Comparison of ENCODE assay signal across 10 cellular contexts in genomic region chr22:26169312-26170111, GRCh38. TPM values are rescaled to one million over a fixed set of nuclear protein-coding genes. Genes with fewer than 3 reads are reported as not detected.
DNase-seq lines count a peak whose midpoint lies in the region; ATAC-seq and TF ChIP-seq lines count a peak whose summit lies in the region.
"Had no signal": no experiment of that assay in that cellular context is flagged by ENCODE, and none has a peak within 500 bp of the region (broad histone marks: within the 10 kb centered on the region; RNA-seq: fewer than 3 reads in every experiment).

TSS of gene SEZ6L (plus strand) at chr22:26169462. CDS start at chr22:26169670, 208 bp downstream.

- H3K27ac Mint-ChIP-seq in Calu3 (ENCODE audit: unreplicated experiment), result no peak within 1 kb of the TSS

- ATAC-seq in Right ventricle myocardium superior (ENCODE audit: poor library complexity) (peak; percentile 79), GM21360 (IDR thresholded peaks at IDR 0.05; ENCODE audit: unreplicated experiment) (no peak)

- intact Hi-C loops in Right ventricle myocardium superior (cut with DNase I) (no loop called here), posterior cingulate gyrus (cut with DNase I) (loop anchor here (10.0 kb wide), 1 partner anchor 55 kb away; no protein-coding TSS in a partner anchor), Calu3 (cut with micrococcal nuclease; ENCODE audit: unreplicated experiment) (no loop called here)

- BruUV-seq in Calu3 (replicated peaks; lab: Mats Ljungman, UMichigan), result no TSS peak

- H3K36me3 ChIP-seq in GM06990 (ENCODE audit: control insufficient read depth, insufficient read depth, low read length), result no peaks in the 10 kb centered on the region
- H3K36me3 ChIP-seq: neutrophil had no signal

- no peaks in the 10 kb centered on the region for H3K9me3 Mint-ChIP-seq in Calu3 (ENCODE audit: low read depth, unreplicated experiment)

- CTCF ChIA-PET in Calu3 (lab: Charles Lee), result no interaction called here

- H3K27me3 ChIP-seq in GM06990 (replicated peaks; ENCODE audit: control insufficient read depth, insufficient read depth, low read length), result peaks cover 3% of the 10 kb centered on the region

- DNase-seq in GM06990 (ENCODE audit: extremely low read depth, insufficient read length) (peak; percentile 30), NCI-H69 (lab: John Stamatoyannopoulos, UW) (peak; percentile 86), Right ventricle myocardium superior (peak; percentile 44), posterior cingulate gyrus (peak; percentile 31 to 94 (median 54)), H4 (ENCODE audit: low spot score) (no peak), NCI-H1930 (lab: John Stamatoyannopoulos, UW) (no peak), Calu3 (no peak)
- DNase-seq: activated CD4-positive, CD25-positive, alpha-beta regulatory T cell treated with anti-CD3 and anti-CD28 coated beads, Interleukin-2, amount 50 U/mL, for 72 hours had no signal

- peaks cover 89% of the 10 kb centered on the region for H3K27me3 Mint-ChIP-seq in Calu3 (ENCODE audit: unreplicated experiment)

- H3K4me3 Mint-ChIP-seq in Calu3 (ENCODE audit: low read depth, unreplicated experiment), result no peak within 1 kb of the TSS

- no peak within 1 kb of the TSS for H3K4me3 ChIP-seq in GM06990 (replicated peaks; ENCODE audit: low read depth, low read length)

- no peaks in the 10 kb centered on the region for H3K36me3 Mint-ChIP-seq in Calu3 (ENCODE audit: insufficient read depth, unreplicated experiment)

- H3K4me1 Mint-ChIP-seq in Calu3 (ENCODE audit: low read depth, unreplicated experiment), result no peaks in the 10 kb centered on the region

- TF ChIP-seq CTCF in GM06990 (IDR thresholded peaks at IDR 0.05; ENCODE audit: insufficient read depth, low read length, poor library complexity, severe bottlenecking) (no peak), Calu3 (IDR thresholded peaks at IDR 0.05; ENCODE audit: unreplicated experiment) (no peak)

RNA-seq across cellular contexts. Expression of gene SEZ6L, which starts in this region (rescaled TPM):
- total RNA-seq in Right ventricle myocardium superior, result 0.11 TPM
- 0.02 TPM in 1 of 2 replicates, not detected in the other for total RNA-seq in H4 (2014; rRNA removed; shearing (Covaris generic))
- total RNA-seq in Calu3 (2022), result not detected in 2 replicates

Comparison
In these comparisons a context has a peak if more than half of its experiments do, and no peak if none do; other contexts are left out.
1. Peak in DNase-seq and ATAC-seq in Right ventricle myocardium superior; RNA of the gene not detected or under 1 TPM.
2. DNase-seq: peak in GM06990 (single experiment), NCI-H69 (single experiment) and posterior cingulate gyrus (10 of 10); none in H4 (single experiment), NCI-H1930 (0 of 2) and Calu3 (single experiment).